Comparison of ENCODE assay signal across 9 cellular contexts in the genomic region with DNA sequence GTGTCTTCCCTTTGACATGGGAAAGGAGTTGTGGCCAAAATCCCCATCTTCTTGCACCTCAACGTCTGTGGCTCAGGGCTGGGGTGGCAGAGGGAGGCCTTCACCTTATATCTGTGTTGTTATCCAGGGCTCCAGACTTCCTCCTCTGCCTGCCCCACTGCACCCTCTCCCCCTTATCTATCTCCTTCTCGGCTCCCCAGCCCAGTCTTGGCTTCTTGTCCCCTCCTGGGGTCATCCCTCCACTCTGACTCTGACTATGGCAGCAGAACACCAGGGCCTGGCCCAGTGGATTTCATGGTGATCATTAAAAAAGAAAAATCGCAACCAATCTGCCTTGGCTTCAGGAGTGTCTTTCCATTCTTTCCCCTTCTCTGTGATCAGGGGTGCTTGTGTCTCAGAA. TPM values are rescaled to one million over a fixed set of nuclear protein-coding genes. Genes with fewer than 3 reads are reported as not detected.
A peak's percentile ranks its signal among the peaks of the same experiment; 100 is the strongest.
DNase-seq lines count a peak whose midpoint lies in the region; ATAC-seq, FAIRE-seq and TF ChIP-seq lines count a peak whose summit lies in the region.
"Had no signal": no experiment of that assay in that cellular context is flagged by ENCODE, and none has a peak within 500 bp of the region (broad histone marks: within the 10 kb centered on the region; RNA-seq: fewer than 3 reads in every experiment).

No MANE protein-coding gene starts in this region.

- TF ChIP-seq CTCF in GM23338 (conservative IDR thresholded peaks at IDR 0.05; ENCODE audit: low read depth in 2 of 2) = no peak
- TF ChIP-seq CTCF in SU-DHL-6 (IDR thresholded peaks at IDR 0.05; ENCODE audit: insufficient read depth, low read length, poor library complexity, severe bottlenecking) = no peak
- no peak for TF ChIP-seq CTCF in sigmoid colon (IDR thresholded peaks at IDR 0.05)

- H3K27me3 Mint-ChIP-seq in GM23338 (ENCODE audit: insufficient read depth, low read depth, poor library complexity) = peaks cover 19% of the 10 kb centered on the region

- H3K4me1 ChIP-seq in GM23338 (ENCODE audit: insufficient read depth) = peaks cover 23% of the 10 kb centered on the region
- H3K4me1 ChIP-seq in sigmoid colon = peaks cover 0 to 29% (median 19%) of the 10 kb centered on the region in 4 donors

- TF ChIP-seq EP300 in sigmoid colon (IDR thresholded peaks at IDR 0.05) = no peak

- H2AFZ ChIP-seq in GM23338 (0 out of 2 replicates have a peak overlapping the region, but pooled peaks have one; percentile 2), SU-DHL-6 (ENCODE audit: low read depth, low read length, severe bottlenecking) (peak overlapping the region; percentile 54)

- H3K9me3 Mint-ChIP-seq in GM23338 = no peaks in the 10 kb centered on the region

- no peak for FAIRE-seq in HTR-8/SVneo (lab: Jason Lieb, UNC)

- H3K9ac ChIP-seq in SU-DHL-6 (ENCODE audit: low read length) = peak overlapping the region; percentile 76; the same call in 1 of the 2 replicates

- 61 to 72% methylated on average over 3 of the region's 3 CpGs for WGBS in sigmoid colon, 2 donors

- H3K27me3 ChIP-seq in GM23338 (ENCODE audit: insufficient read depth) (no peaks in the 10 kb centered on the region), SU-DHL-6 (ENCODE audit: low read length) (no peaks in the 10 kb centered on the region), sigmoid colon (no peaks in the 10 kb centered on the region)

- peaks cover 32% of the 10 kb centered on the region for H3K79me2 ChIP-seq in GM23338 (replicated peaks; ENCODE audit: insufficient read depth)
- H3K79me2 ChIP-seq in SU-DHL-6 (ENCODE audit: insufficient read depth, low read length) = peaks cover 32% of the 10 kb centered on the region

- peaks cover 23% of the 10 kb centered on the region for H4K20me1 ChIP-seq in GM23338 (replicated peaks; ENCODE audit: insufficient read depth)
- no peaks in the 10 kb centered on the region for H4K20me1 ChIP-seq in SU-DHL-6 (ENCODE audit: low read depth, low read length)

- no peaks in the 10 kb centered on the region; the same call in 1 of the 2 replicates for H3K36me3 ChIP-seq in GM23338 (ENCODE audit: insufficient read depth)
- H3K36me3 ChIP-seq in SU-DHL-6 (ENCODE audit: low read length) = no peaks in the 10 kb centered on the region
- peaks cover 0 to 4% (median 0%) of the 10 kb centered on the region in 4 donors for H3K36me3 ChIP-seq in sigmoid colon

- peak overlapping the region; percentile 95 for H3K27ac Mint-ChIP-seq in GM23338

- DNase-seq in GM23338 (ENCODE audit: low spot score) (no peak), erythroblast (lab: John Stamatoyannopoulos, UW) (peak; percentile 80 to 88), sigmoid colon (no peak), HT-29 (ENCODE audit: low spot score) (no peak), HTR-8/SVneo (ENCODE audit: insufficient read length, low spot score) (no peak), DMS 273 treated with DMSO at 0.1 percent for 48 hours (lab: John Stamatoyannopoulos, UW) (no peak)
- DNase-seq: NCI-H1105 had no signal

- H3K4me2 ChIP-seq in GM23338 (peak overlapping the region; percentile 91), SU-DHL-6 (ENCODE audit: low read depth, low read length, poor library complexity, severe bottlenecking) (peak overlapping the region; percentile 87)

- peaks cover 15% of the 10 kb centered on the region for H3F3A ChIP-seq in GM23338 (replicated peaks; ENCODE audit: low read depth)
- H3F3A ChIP-seq in SU-DHL-6 (ENCODE audit: insufficient read depth) = 0 out of 2 replicates have a peak, but pooled peaks cover 6% of the 10 kb centered on the region

- intact Hi-C loops in sigmoid colon (cut with DNase I) = loop anchor here (2.0 to 10.0 kb wide), 4 partner anchors 56 to 754 kb away; a partner anchor contains a TSS

- peaks cover 20% of the 10 kb centered on the region for H3K4me1 Mint-ChIP-seq in GM23338

- peak overlapping the region; percentile 87 for H3K4me3 Mint-ChIP-seq in GM23338

- H3K4me3 ChIP-seq in GM23338 (peak overlapping the region; percentile 92), SU-DHL-6 (ENCODE audit: insufficient read depth, low read length, poor library complexity, severe bottlenecking) (no peak overlapping the region), sigmoid colon (peak overlapping the region in 3 of 4 donors; percentile 68 to 97 (median 83))

- peaks cover 33% of the 10 kb centered on the region for H3K36me3 Mint-ChIP-seq in GM23338 (ENCODE audit: low read depth)

- H3K27ac ChIP-seq in GM23338 (ENCODE audit: low read depth) (peak overlapping the region; percentile 86), SU-DHL-6 (ENCODE audit: low read depth, low read length) (no peak overlapping the region), sigmoid colon (peak overlapping the region; percentile 80 to 89 (median 83))

- H3K9me3 ChIP-seq in SU-DHL-6 (ENCODE audit: insufficient read depth, low read length) (no peaks in the 10 kb centered on the region), sigmoid colon (no peaks in the 10 kb centered on the region)

- no peak for ATAC-seq in GM23338
- no peak for ATAC-seq in HG03025 (IDR thresholded peaks at IDR 0.05; ENCODE audit: low FRiP score, unreplicated experiment)

- TF ChIP-seq POLR2A in erythroblast (IDR thresholded peaks at IDR 0.05; ENCODE audit: low read length) (no peak), sigmoid colon (IDR thresholded peaks at IDR 0.05) (no peak)

- no peaks in the 10 kb centered on the region for H3K9me2 ChIP-seq in GM23338 (ENCODE audit: insufficient read depth)
- H3K9me2 ChIP-seq in SU-DHL-6 (replicated peaks; ENCODE audit: insufficient read depth, low read length) = no peaks in the 10 kb centered on the region

TF ChIP-seq in GM23338, 12 proteins besides CTCF, POLR2A, EP300 and RAD21 (continues in another document):
- TF ChIP-seq, protein P1, sequence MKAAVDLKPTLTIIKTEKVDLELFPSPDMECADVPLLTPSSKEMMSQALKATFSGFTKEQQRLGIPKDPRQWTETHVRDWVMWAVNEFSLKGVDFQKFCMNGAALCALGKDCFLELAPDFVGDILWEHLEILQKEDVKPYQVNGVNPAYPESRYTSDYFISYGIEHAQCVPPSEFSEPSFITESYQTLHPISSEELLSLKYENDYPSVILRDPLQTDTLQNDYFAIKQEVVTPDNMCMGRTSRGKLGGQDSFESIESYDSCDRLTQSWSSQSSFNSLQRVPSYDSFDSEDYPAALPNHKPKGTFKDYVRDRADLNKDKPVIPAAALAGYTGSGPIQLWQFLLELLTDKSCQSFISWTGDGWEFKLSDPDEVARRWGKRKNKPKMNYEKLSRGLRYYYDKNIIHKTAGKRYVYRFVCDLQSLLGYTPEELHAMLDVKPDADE (IDR thresholded peaks at IDR 0.05) = no peak
- no peak for TF ChIP-seq POLR2AphosphoS5 (IDR thresholded peaks at IDR 0.05; ENCODE audit: low read depth)
- no peak for TF ChIP-seq EZH2phosphoT487 (IDR thresholded peaks at IDR 0.05; ENCODE audit: unreplicated experiment)
- TF ChIP-seq STAT1 (IDR thresholded peaks at IDR 0.05; ENCODE audit: unreplicated experiment) = no peak
- no peak for TF ChIP-seq ZNF331 (CRISPR knock-in tag; IDR thresholded peaks at IDR 0.05; ENCODE audit: low read depth)
- no peak for TF ChIP-seq CREB1 (CRISPR knock-in tag; IDR thresholded peaks at IDR 0.05; ENCODE audit: low read depth)
- TF ChIP-seq NANOG (IDR thresholded peaks at IDR 0.05; ENCODE audit: borderline replicate concordance) = no peak

RNA-seq across cellular contexts. Expression of a gene that starts 0.9 kb away (rescaled TPM):
- total RNA-seq in GM23338 (2014; rRNA removed; shearing (Covaris generic)) = 20.4 and 22.9 TPM in 2 replicates
- polyA plus RNA-seq in GM23338 (2016; fragmentation: Nextera tagmentation; extraction: Ambion mirVana) (7.6 and 8.4 TPM in 2 replicates), sigmoid colon (10 to 100 TPM in 1 of 3 donors, 1 to 10 TPM in 2; 5.4 to 15.0 (median 8.3) TPM)
- total RNA-seq in sigmoid colon = 1 to 10 TPM; 2.8 to 5.3 (median 3.9) TPM
- total RNA-seq in HT-29 (2014; rRNA removed; shearing (Covaris generic)) = 25.6 and 28.3 TPM in 2 replicates

RNA-seq across cellular contexts. Expression of a gene that starts 8.8 kb away (rescaled TPM):
- 36.7 and 39.6 TPM in 2 replicates for total RNA-seq in GM23338 (2014; rRNA removed; shearing (Covaris generic))
- polyA plus RNA-seq in GM23338 (2016; fragmentation: Nextera tagmentation; extraction: Ambion mirVana) (20.4 and 23.4 TPM in 2 replicates), sigmoid colon (100 to 1,000 TPM in 2 of 3 donors, 10 to 100 TPM in 1; 97.6 to 239 (median 212) TPM)
- total RNA-seq in sigmoid colon = 1 to 10 TPM; 4.3 to 8.9 (median 7.5) TPM
- total RNA-seq in HT-29 (2014; rRNA removed; shearing (Covaris generic)) = 124 TPM in 2 replicates

RNA-seq across cellular contexts. Expression of a gene that starts 55.8 kb away (rescaled TPM):
- 37.9 and 41.2 TPM in 2 replicates for total RNA-seq in GM23338 (2014; rRNA removed; shearing (Covaris generic))
- polyA plus RNA-seq in GM23338 (2016; fragmentation: Nextera tagmentation; extraction: Ambion mirVana) (32.0 and 40.7 TPM in 2 replicates), sigmoid colon (10 to 100 TPM; 43.5 to 55.3 (median 51.7) TPM)
- total RNA-seq in sigmoid colon = 10 to 100 TPM; 57.4 to 62.2 (median 59.2) TPM
- total RNA-seq in HT-29 (2014; rRNA removed; shearing (Covaris generic)) = 54.1 and 55.1 TPM in 2 replicates

Comparison
In these comparisons a context has a peak if more than half of its experiments do, and no peak if none do; other contexts are left out.
1. DNase-seq: peak in erythroblast (2 of 2); none in GM23338 (single experiment), sigmoid colon (single experiment), HT-29 (single experiment), HTR-8/SVneo (single experiment) and DMS 273 treated with DMSO at 0.1 percent for 48 hours (single experiment).